In genomic region chr1:3004285-3005205, GRCh38 we compare ENCODE assay signal across 1 cellular context.
TF ChIP-seq lines count a peak whose summit lies in the region.

No MANE protein-coding gene starts in this region.

TF ChIP-seq in HepG2, 621 proteins besides CTCF, POLR2A, EP300 and RAD21:
- TF ChIP-seq SOX13 (IDR thresholded peaks at IDR 0.05) (no peak), SOX13 (CRISPR knock-in tag; conservative IDR thresholded peaks at IDR 0.05 in 1 of 2, IDR thresholded peaks at IDR 0.05 in 1 of 2) (no peak), ZBTB14 (CRISPR knock-in tag; IDR thresholded peaks at IDR 0.05) (no peak), TBX3 (IDR thresholded peaks at IDR 0.05; ENCODE audit: borderline replicate concordance) (no peak), ATF6 (CRISPR knock-in tag; conservative IDR thresholded peaks at IDR 0.05) (no peak), KDM6A (CRISPR knock-in tag; IDR thresholded peaks at IDR 0.05; ENCODE audit: low read depth) (no peak), RXRB (CRISPR knock-in tag; IDR thresholded peaks at IDR 0.05; ENCODE audit: borderline replicate concordance) (no peak), ZNF891 (CRISPR knock-in tag; IDR thresholded peaks at IDR 0.05) (no peak), DNMT3B (CRISPR knock-in tag; conservative IDR thresholded peaks at IDR 0.05) (no peak), CREB1 (IDR thresholded peaks at IDR 0.05) (no peak), CREB1 (CRISPR knock-in tag; IDR thresholded peaks at IDR 0.05) (no peak), ASH2L (IDR thresholded peaks at IDR 0.05; ENCODE audit: insufficient read length, low read depth, low read length) (no peak), ETV6 (CRISPR knock-in tag; conservative IDR thresholded peaks at IDR 0.05) (no peak), ZNF431 (CRISPR knock-in tag; IDR thresholded peaks at IDR 0.05; ENCODE audit: borderline replicate concordance, low read depth) (no peak), ZNF205 (CRISPR knock-in tag; IDR thresholded peaks at IDR 0.05) (no peak)
